ENCODE assay signal across 9 cellular contexts in genomic region chr1:6286266-6286665, GRCh38. TPM values are rescaled to one million over a fixed set of nuclear protein-coding genes. Genes with fewer than 3 reads are reported as not detected.
"Had no signal": no experiment of that assay in that cellular context is flagged by ENCODE, and none has a peak within 500 bp of the region (broad histone marks: within the 10 kb centered on the region; RNA-seq: fewer than 3 reads in every experiment).

No MANE protein-coding gene starts in this region.

- H3K4me3 ChIP-seq: GM23248, HAP-1 had no signal

- H3K27ac Mint-ChIP-seq: HFFc6 had no signal

- DNase-seq: GM23248, GOT3, H7, H9, HCEC 1CT, HFFc6 had no signal

- ATAC-seq: HCT116 had no signal

- H3K36me3 ChIP-seq: HAP-1 had no signal

- H3K9me3 Mint-ChIP-seq: H9, HFFc6 had no signal

- H3K9ac ChIP-seq: GM23248 had no signal

- H2AFZ ChIP-seq: GM23248 had no signal

- H3K4me3 Mint-ChIP-seq: H9, HFFc6 had no signal

- H3K4me1 Mint-ChIP-seq: H9 had no signal

- H3K27ac ChIP-seq: GM23248 had no signal

- H3K4me1 ChIP-seq: HAP-1 had no signal

- H3K9me3 ChIP-seq: HAP-1 had no signal

RNA-seq across cellular contexts. Expression of gene HES3, which starts 42.3 kb away (rescaled TPM):
- total RNA-seq: GM23248, H4, HFFc6 had no signal
- polyA plus RNA-seq: GM23248 had no signal
